18 cellular contexts compared by ENCODE assay signal in genomic region chr6:77454386-77454785, GRCh38. TPM values are rescaled to one million over a fixed set of nuclear protein-coding genes. Genes with fewer than 3 reads are reported as not detected.
DNase-seq lines count a peak whose midpoint lies in the region; FAIRE-seq and TF ChIP-seq lines count a peak whose summit lies in the region.
"Had no signal": no experiment of that assay in that cellular context is flagged by ENCODE, and none has a peak within 500 bp of the region (broad histone marks: within the 10 kb centered on the region; RNA-seq: fewer than 3 reads in every experiment).

No MANE protein-coding gene starts in this region.

- intact Hi-C loops in kidney (cut with DNase I): no loop called here

- no peaks in the 10 kb centered on the region for H3K4me1 ChIP-seq in kidney (ENCODE audit: control insufficient read depth in 1 of 2, insufficient read depth in 1 of 2, low read depth in 1 of 2, low read length in 2 of 2)

- no peaks in the 10 kb centered on the region for H3K36me3 ChIP-seq in kidney (ENCODE audit: control insufficient read depth in 1 of 2, insufficient read depth in 2 of 2, low read length in 2 of 2)
- H3K36me3 ChIP-seq: SJCRH30 had no signal

- no peaks in the 10 kb centered on the region for H3K9me3 Mint-ChIP-seq in osteocyte (ENCODE audit: unreplicated experiment)
- H3K9me3 Mint-ChIP-seq: GM23338 had no signal

- peak; percentile 17 for DNase-seq in HCEC 1CT
- peak; percentile 51 for DNase-seq in RWPE1 (ENCODE audit: low spot score)
- peak; percentile 48 for DNase-seq in epithelial cell of prostate (ENCODE audit: low read depth, low spot score)
- DNase-seq in osteocyte (ENCODE audit: extremely low spot score, unreplicated experiment): no peak
- no peak for DNase-seq in kidney
- DNase-seq in NCI-H226: no peak
- no peak for DNase-seq in SW 1271 (lab: John Stamatoyannopoulos, UW)
- DNase-seq in NCI-H1436 (lab: John Stamatoyannopoulos, UW): no peak
- DNase-seq: CD4-positive, CD25-positive, alpha-beta regulatory T cell; DMS79 treated with DMSO at 0.1 percent for 48 hours; GDM1; NCI-H1105 treated with DMSO at 0.1 percent for 48 hours; NCI-H187 treated with DMSO at 0.1 percent for 48 hours; NCI-H446 treated with DMSO at 0.1 percent for 48 hours; NCI-H748 treated with DMSO at 0.1 percent for 48 hours; SJCRH30 had no signal

- H3K36me3 Mint-ChIP-seq in osteocyte (ENCODE audit: unreplicated experiment): peaks cover 3% of the 10 kb centered on the region
- H3K36me3 Mint-ChIP-seq: CD4-positive, CD25-positive, alpha-beta regulatory T cell had no signal

- TF ChIP-seq CTCF in RWPE1 (conservative IDR thresholded peaks at IDR 0.05; ENCODE audit: low read depth) (no peak), osteocyte (IDR thresholded peaks at IDR 0.05) (no peak), kidney (IDR thresholded peaks at IDR 0.05; ENCODE audit: borderline replicate concordance, extremely low read depth, insufficient read depth) (no peak)

- no peak overlapping the region for H3K4me3 ChIP-seq in kidney (ENCODE audit: low read length in 2 of 2)
- H3K4me3 ChIP-seq: A549, GM23338, SJCRH30 had no signal

- H3K4me3 Mint-ChIP-seq in osteocyte (ENCODE audit: unreplicated experiment): no peak overlapping the region
- H3K4me3 Mint-ChIP-seq: CD4-positive, CD25-positive, alpha-beta regulatory T cell; GM23338 had no signal

- POLR2A ChIA-PET in RWPE1 (lab: Yijun Ruan, JAX; ENCODE audit: low non-redundant PET): no interaction called here

- peaks cover 65% of the 10 kb centered on the region for H3K4me1 Mint-ChIP-seq in osteocyte (ENCODE audit: unreplicated experiment)
- H3K4me1 Mint-ChIP-seq: CD4-positive, CD25-positive, alpha-beta regulatory T cell had no signal

- H3K27me3 Mint-ChIP-seq in osteocyte (ENCODE audit: unreplicated experiment): no peaks in the 10 kb centered on the region
- H3K27me3 Mint-ChIP-seq: CD4-positive, CD25-positive, alpha-beta regulatory T cell had no signal

- no peaks in the 10 kb centered on the region for H3K9me3 ChIP-seq in kidney (ENCODE audit: control insufficient read depth in 1 of 2, low read length in 2 of 2)
- H3K9me3 ChIP-seq: A549, SJCRH30 had no signal

- CTCF ChIA-PET in RWPE1 (lab: Yijun Ruan, JAX): no interaction called here

- FAIRE-seq in kidney (lab: Jason Lieb, UNC): no peak
- FAIRE-seq: A549 had no signal

- H3K27ac ChIP-seq in RWPE1 (no peak overlapping the region), epithelial cell of prostate (peak overlapping the region; percentile 21), kidney (ENCODE audit: low read depth in 2 of 2, low read length in 2 of 2) (no peak overlapping the region)
- H3K27ac ChIP-seq: A549, SJCRH30 had no signal

- peak overlapping the region; percentile 72 for H3K27ac Mint-ChIP-seq in osteocyte (ENCODE audit: unreplicated experiment)
- H3K27ac Mint-ChIP-seq: CD4-positive, CD25-positive, alpha-beta regulatory T cell; GM23338 had no signal

- H3K9ac ChIP-seq in kidney (ENCODE audit: low read length in 2 of 2): no peak overlapping the region

RNA-seq across cellular contexts. Expression of gene HTR1B, which starts 8.9 kb away (rescaled TPM):
- 11.4 and 13.3 TPM in 2 replicates for total RNA-seq in osteocyte
- 1.9 TPM for total RNA-seq in kidney
- 0.26 TPM for polyA plus RNA-seq in kidney (ENCODE audit: insufficient read depth, low read depth, low replicate concordance)
- total RNA-seq: CD4-positive, CD25-positive, alpha-beta regulatory T cell; SJCRH30 had no signal
- polyA plus RNA-seq: CD4-positive, CD25-positive, alpha-beta regulatory T cell had no signal

Comparison
In these comparisons a context has a peak if more than half of its experiments do, and no peak if none do; other contexts are left out.
1. DNase-seq: peak in HCEC 1CT (single experiment), RWPE1 (single experiment) and epithelial cell of prostate (single experiment); none in osteocyte (single experiment), kidney (single experiment), NCI-H226 (single experiment), SW 1271 (0 of 2) and NCI-H1436 (single experiment).